ENCODE assay signal across 18 cellular contexts in the genomic region with DNA sequence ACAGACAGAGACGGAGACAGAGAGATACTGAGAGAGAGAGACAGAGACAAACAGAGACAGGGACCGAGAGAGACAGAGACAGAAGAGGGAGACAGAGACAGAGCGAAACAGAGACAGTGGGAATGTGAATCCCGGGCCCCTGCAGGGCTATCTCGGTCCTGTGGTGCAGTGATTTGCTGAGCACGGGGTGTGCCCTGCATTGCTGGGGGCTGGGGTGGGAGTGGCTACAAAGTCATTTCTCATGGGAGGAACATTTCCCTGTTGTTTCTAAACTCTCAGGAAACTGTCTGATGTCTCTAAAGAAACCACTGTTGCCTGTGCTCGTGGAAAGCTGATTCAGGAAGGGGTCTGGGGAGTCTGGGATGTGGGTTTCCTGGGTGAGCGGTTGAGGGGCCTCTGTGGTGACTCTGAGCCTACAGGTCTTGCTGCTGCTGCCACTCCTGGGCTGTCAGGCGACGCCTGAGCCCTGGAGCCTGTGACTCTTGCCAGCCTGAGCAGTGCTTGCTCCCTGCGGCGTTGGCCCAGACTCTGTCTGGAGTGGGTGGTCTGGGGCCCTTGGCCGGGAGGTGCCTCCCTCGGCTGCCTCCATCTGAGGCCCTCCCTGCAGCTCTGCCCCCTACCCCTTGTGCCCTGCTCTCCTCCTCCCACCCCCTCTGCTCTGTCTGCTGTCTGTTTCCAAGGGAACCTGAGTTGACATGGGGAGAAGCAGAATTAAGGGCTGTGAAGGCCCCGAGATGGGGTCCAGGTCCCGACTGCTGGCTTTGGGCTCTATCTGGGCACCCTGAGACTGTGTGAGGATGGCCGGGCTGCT.
DNase-seq lines count a peak whose midpoint lies in the region; ATAC-seq and TF ChIP-seq lines count a peak whose summit lies in the region.
"Had no signal": no experiment of that assay in that cellular context is flagged by ENCODE, and none has a peak within 500 bp of the region (broad histone marks: within the 10 kb centered on the region; RNA-seq: fewer than 3 reads in every experiment).

No MANE protein-coding gene starts in this region.

- TF ChIP-seq CTCF in GM23338 (conservative IDR thresholded peaks at IDR 0.05; ENCODE audit: low read depth in 2 of 2) (no peak), transverse colon (IDR thresholded peaks at IDR 0.05) (no peak)

- no peak overlapping the region for H3K4me3 ChIP-seq in GM23338
- H3K4me3 ChIP-seq in SK-N-MC = 0 out of 2 replicates have a peak overlapping the region, but pooled peaks have one; percentile 7
- H3K4me3 ChIP-seq in transverse colon = no peak overlapping the region

- no peaks in the 10 kb centered on the region; the same call in 2 of the 3 replicates for H3K36me3 Mint-ChIP-seq in GM23338 (ENCODE audit: low read depth)
- no peaks in the 10 kb centered on the region for H3K36me3 Mint-ChIP-seq in activated T-cell treated with anti-CD3 and anti-CD28 coated beads, Interleukin-2, amount 50 U/mL, for 24 hours (ENCODE audit: low read depth)
- H3K36me3 Mint-ChIP-seq: CD4-positive, alpha-beta memory T cell had no signal

- H3K9ac ChIP-seq in SK-N-MC (ENCODE audit: insufficient read length) = no peak overlapping the region

- no peaks in the 10 kb centered on the region for H3K9me3 ChIP-seq in SK-N-MC (ENCODE audit: low read depth, low read length)
- H3K9me3 ChIP-seq in transverse colon = no peaks in the 10 kb centered on the region

- ATAC-seq in GM23338 (peak; percentile 83), left colon (peak; percentile 52), GM18519 (IDR thresholded peaks at IDR 0.05; ENCODE audit: low FRiP score, unreplicated experiment) (no peak)
- peak; percentile 46 for ATAC-seq in stimulated activated naive CD8-positive, alpha-beta T cell treated with anti-CD3 and anti-CD28 coated beads, Interleukin-15, Interleukin-2, amounts not matched to agents 100 U/mL and 50 U/mL, for 24 hours
- ATAC-seq: HepG2 had no signal

- no peak overlapping the region for H3K27ac Mint-ChIP-seq in GM23338
- H3K27ac Mint-ChIP-seq in activated T-cell treated with anti-CD3 and anti-CD28 coated beads, Interleukin-2, amount 50 U/mL, for 24 hours = no peak overlapping the region
- H3K27ac Mint-ChIP-seq: CD4-positive, alpha-beta memory T cell had no signal

- no peaks in the 10 kb centered on the region for H3K27me3 ChIP-seq in GM23338 (ENCODE audit: insufficient read depth)
- H3K27me3 ChIP-seq in transverse colon = no peaks in the 10 kb centered on the region

- peaks cover 25% of the 10 kb centered on the region for H3K4me1 Mint-ChIP-seq in GM23338
- H3K4me1 Mint-ChIP-seq in activated T-cell treated with anti-CD3 and anti-CD28 coated beads, Interleukin-2, amount 50 U/mL, for 24 hours (ENCODE audit: low read depth) = no peaks in the 10 kb centered on the region

- in situ Hi-C loops in transverse colon (cut with MboI; ENCODE audit: low pct_ligation_motif_present in 1 of 4, low pct_unique_long_range_greater_than_20kb in 1 of 4, low sequenced_read_pairs in 3 of 4) = no loop called here

- intact Hi-C loops in left colon (cut with DNase I, micrococcal nuclease) (no loop called here), transverse colon (cut with DNase I; ENCODE audit: low total_unique reads) (no loop called here)

- WGBS in transverse colon (ENCODE audit: low coverage in 1 of 2), 2 donors = 57 to 60% methylated on average over 5 to 17 of the region's 17 CpGs

- H3K9me3 Mint-ChIP-seq in GM23338 = no peaks in the 10 kb centered on the region
- no peaks in the 10 kb centered on the region for H3K9me3 Mint-ChIP-seq in activated T-cell treated with anti-CD3 and anti-CD28 coated beads, Interleukin-2, amount 50 U/mL, for 24 hours
- H3K9me3 Mint-ChIP-seq: CD4-positive, alpha-beta memory T cell had no signal

- H3K4me1 ChIP-seq in GM23338 (ENCODE audit: insufficient read depth) (no peaks in the 10 kb centered on the region), transverse colon (no peaks in the 10 kb centered on the region)

- 0 out of 2 replicates have a peak, but pooled peaks cover 2% of the 10 kb centered on the region for H3K9me2 ChIP-seq in GM23338 (ENCODE audit: insufficient read depth)

- H3K79me2 ChIP-seq in GM23338 (replicated peaks; ENCODE audit: insufficient read depth) = no peaks in the 10 kb centered on the region

- no peaks in the 10 kb centered on the region for H4K20me1 ChIP-seq in GM23338 (replicated peaks; ENCODE audit: insufficient read depth)

- H3K36me3 ChIP-seq in GM23338 (ENCODE audit: insufficient read depth) (no peaks in the 10 kb centered on the region), SK-N-MC (ENCODE audit: insufficient read depth, low read length) (no peaks in the 10 kb centered on the region), transverse colon (no peaks in the 10 kb centered on the region)

- H3K27me3 Mint-ChIP-seq in GM23338 (ENCODE audit: insufficient read depth, low read depth, poor library complexity) = peaks cover 11% of the 10 kb centered on the region
- peaks cover 4% of the 10 kb centered on the region for H3K27me3 Mint-ChIP-seq in activated T-cell treated with anti-CD3 and anti-CD28 coated beads, Interleukin-2, amount 50 U/mL, for 24 hours

- H2AFZ ChIP-seq in GM23338 = no peak overlapping the region

- H3K4me3 Mint-ChIP-seq in GM23338 = no peak overlapping the region
- H3K4me3 Mint-ChIP-seq in activated T-cell treated with anti-CD3 and anti-CD28 coated beads, Interleukin-2, amount 50 U/mL, for 24 hours = no peak overlapping the region
- H3K4me3 Mint-ChIP-seq: CD4-positive, alpha-beta memory T cell had no signal

- no peak for TF ChIP-seq POLR2A in transverse colon (IDR thresholded peaks at IDR 0.05)

- no peak for TF ChIP-seq EP300 in transverse colon (IDR thresholded peaks at IDR 0.05; ENCODE audit: low read depth)

- H3K27ac ChIP-seq in GM23338 (ENCODE audit: low read depth) (no peak overlapping the region), SK-N-MC (no peak overlapping the region), transverse colon (no peak overlapping the region)

- no peaks in the 10 kb centered on the region for H3F3A ChIP-seq in GM23338 (replicated peaks; ENCODE audit: low read depth)

- DNase-seq in GM23338 (ENCODE audit: low spot score) (no peak), SK-N-MC (ENCODE audit: low read depth, low spot score) (peak; percentile 14), left colon (no peak), transverse colon (no peak)
- DNase-seq in stimulated activated naive CD8-positive, alpha-beta T cell treated with anti-CD3 and anti-CD28 coated beads, Interleukin-15, Interleukin-2, amounts not matched to agents 100 U/mL and 50 U/mL, for 24 hours = no peak
- DNase-seq in stimulated activated CD8-positive, alpha-beta memory T cell treated with anti-CD3 and anti-CD28 coated beads, Interleukin-4, amount 100 ng/mL, for 48 hours = no peak
- DNase-seq in activated T-cell treated with anti-CD3 and anti-CD28 coated beads, Interleukin-2, amount 50 U/mL, for 24 hours = no peak
- DNase-seq: ACHN; CD4-positive, alpha-beta memory T cell; GF-D8; Karpas-422; NCI-H1417; NCI-H2029; NCI-H2171 treated with DMSO at 0.1 percent for 48 hours; NCI-H510A; RPMI8226 had no signal

- H3K4me2 ChIP-seq in GM23338 = no peak overlapping the region

TF ChIP-seq in GM23338, 12 proteins besides CTCF, POLR2A, EP300 and RAD21 (continues in another document):
- TF ChIP-seq ZNF331 (CRISPR knock-in tag; IDR thresholded peaks at IDR 0.05; ENCODE audit: low read depth) (no peak), NANOG (IDR thresholded peaks at IDR 0.05; ENCODE audit: borderline replicate concordance) (no peak), EZH2 (IDR thresholded peaks at IDR 0.05; ENCODE audit: low read depth, unreplicated experiment) (no peak), EZH2phosphoT487 (IDR thresholded peaks at IDR 0.05; ENCODE audit: unreplicated experiment) (no peak)
